8 cellular contexts compared by ENCODE assay signal in genomic region chr16:19086322-19087199, GRCh38. TPM values are rescaled to one million over a fixed set of nuclear protein-coding genes. Genes with fewer than 3 reads are reported as not detected.
A peak's percentile ranks its signal among the peaks of the same experiment; 100 is the strongest.
DNase-seq lines count a peak whose midpoint lies in the region; ATAC-seq and TF ChIP-seq lines count a peak whose summit lies in the region.

No MANE protein-coding gene starts in this region.

- H3K36me3 Mint-ChIP-seq in glutamatergic neuron (ENCODE audit: unreplicated experiment) (peaks cover 10% of the 10 kb centered on the region), osteocyte (ENCODE audit: unreplicated experiment) (peaks cover 13% of the 10 kb centered on the region)

- H3K9me3 Mint-ChIP-seq in glutamatergic neuron (ENCODE audit: unreplicated experiment) (peaks cover 1% of the 10 kb centered on the region), osteocyte (ENCODE audit: unreplicated experiment) (no peaks in the 10 kb centered on the region)

- TF ChIP-seq CTCF in glutamatergic neuron (IDR thresholded peaks at IDR 0.05; ENCODE audit: partially characterized antibody, unreplicated experiment) = peak; percentile 97
- TF ChIP-seq CTCF in osteocyte (IDR thresholded peaks at IDR 0.05) = peak; percentile 100
- TF ChIP-seq CTCF in testis (IDR thresholded peaks at IDR 0.05) = peak; percentile 84 to 96 (median 93)

- no peaks in the 10 kb centered on the region for H3K27me3 ChIP-seq in MG63
- H3K27me3 ChIP-seq in testis = no peaks in the 10 kb centered on the region

- no peak for TF ChIP-seq POLR2A in testis (IDR thresholded peaks at IDR 0.05)

- H3K36me3 ChIP-seq in MG63 = no peaks in the 10 kb centered on the region; the same call in 1 of the 2 replicates
- no peaks in the 10 kb centered on the region for H3K36me3 ChIP-seq in testis (ENCODE audit: low read depth, missing control alignments)

- intact Hi-C loops in testis (cut with DNase I; ENCODE audit: low total_unique reads) = loop anchor here (5.0 to 10.0 kb wide), 2 partner anchors 78 to 291 kb away; partner anchors contain the start of gene SYT17

- DNase-seq in DMS153 treated with DMSO at 0.1 percent for 48 hours (lab: John Stamatoyannopoulos, UW; ENCODE audit: unreplicated experiment) (peak; percentile 88), MG63 (peak; percentile 84), SK-N-DZ (ENCODE audit: low spot score) (peak; percentile 97), glutamatergic neuron (peak; percentile 93), osteocyte (ENCODE audit: extremely low spot score, unreplicated experiment) (peak; percentile 96), testis (peak; percentile 88)
- peak; percentile 76 for DNase-seq in activated naive CD4-positive, alpha-beta T cell treated with anti-CD3 and anti-CD28 coated beads, Interleukin-2, amount 50 U/mL, for 16 hours

- H3K4me3 Mint-ChIP-seq in glutamatergic neuron (ENCODE audit: unreplicated experiment) = peak overlapping the region; percentile 76
- peak overlapping the region; percentile 80 for H3K4me3 Mint-ChIP-seq in osteocyte (ENCODE audit: unreplicated experiment)

- ATAC-seq in GM21737 (IDR thresholded peaks at IDR 0.05; ENCODE audit: unreplicated experiment) = peak; percentile 68

- H3K27me3 Mint-ChIP-seq in glutamatergic neuron (ENCODE audit: unreplicated experiment) (peaks cover 4% of the 10 kb centered on the region), osteocyte (ENCODE audit: unreplicated experiment) (no peaks in the 10 kb centered on the region)

- no peak overlapping the region for H3K27ac ChIP-seq in testis

- no peaks in the 10 kb centered on the region for H3K4me1 Mint-ChIP-seq in glutamatergic neuron (ENCODE audit: low read depth, unreplicated experiment)
- H3K4me1 Mint-ChIP-seq in osteocyte (ENCODE audit: unreplicated experiment) = peaks cover 7% of the 10 kb centered on the region

- WGBS in testis, 2 donors = 6 to 9% methylated on average over 22 to 52 of the region's 52 CpGs

- H3K4me3 ChIP-seq in MG63 (peak overlapping the region; percentile 27), testis (peak overlapping the region; percentile 19 to 43)

- peaks cover 2% of the 10 kb centered on the region for H3K9me3 ChIP-seq in MG63
- H3K9me3 ChIP-seq in testis = no peaks in the 10 kb centered on the region

- H3K4me1 ChIP-seq in testis = peaks cover 8% of the 10 kb centered on the region

- H3K27ac Mint-ChIP-seq in glutamatergic neuron (ENCODE audit: unreplicated experiment) (no peak overlapping the region), osteocyte (ENCODE audit: unreplicated experiment) (peak overlapping the region; percentile 77)

RNA-seq across cellular contexts. Expression of gene COQ7, which starts 19.1 kb away (rescaled TPM):
- total RNA-seq in MG63 (2014; rRNA removed; shearing (Covaris generic); ENCODE audit: low replicate concordance) = 21.8 and 28.3 TPM in 2 replicates
- 35.5 and 42.3 TPM in 2 replicates for polyA plus RNA-seq in SK-N-DZ (2014; cell fraction: cytosol; rRNA removed)
- polyA plus RNA-seq in SK-N-DZ (2014; cell fraction: nucleus; rRNA removed) = 16.7 and 21.2 TPM in 2 replicates
- total RNA-seq in glutamatergic neuron (ENCODE audit: unreplicated experiment) = 21.3 TPM
- 27.1 and 31.6 TPM in 2 replicates for total RNA-seq in osteocyte
- 10 to 100 TPM; 42.0 to 53.6 TPM for total RNA-seq in testis
- 58.4 TPM for polyA plus RNA-seq in testis (ENCODE audit: insufficient read depth, low read depth, low replicate concordance)

RNA-seq across cellular contexts. Expression of gene ITPRIPL2, which starts 27.2 kb away (rescaled TPM):
- total RNA-seq in MG63 (2014; rRNA removed; shearing (Covaris generic); ENCODE audit: low replicate concordance) = 18.0 and 19.0 TPM in 2 replicates
- 0.07 and 0.14 TPM in 2 replicates for polyA plus RNA-seq in SK-N-DZ (2014; cell fraction: cytosol; rRNA removed)
- polyA plus RNA-seq in SK-N-DZ (2014; cell fraction: nucleus; rRNA removed) = 0.21 and 0.37 TPM in 2 replicates
- total RNA-seq in glutamatergic neuron (ENCODE audit: unreplicated experiment) = 3.4 TPM
- total RNA-seq in osteocyte = 56.1 and 57.9 TPM in 2 replicates
- total RNA-seq in testis = 10 to 100 TPM; 15.7 to 24.6 TPM
- 8.5 TPM for polyA plus RNA-seq in testis (ENCODE audit: insufficient read depth, low read depth, low replicate concordance)
